In the genomic region with DNA sequence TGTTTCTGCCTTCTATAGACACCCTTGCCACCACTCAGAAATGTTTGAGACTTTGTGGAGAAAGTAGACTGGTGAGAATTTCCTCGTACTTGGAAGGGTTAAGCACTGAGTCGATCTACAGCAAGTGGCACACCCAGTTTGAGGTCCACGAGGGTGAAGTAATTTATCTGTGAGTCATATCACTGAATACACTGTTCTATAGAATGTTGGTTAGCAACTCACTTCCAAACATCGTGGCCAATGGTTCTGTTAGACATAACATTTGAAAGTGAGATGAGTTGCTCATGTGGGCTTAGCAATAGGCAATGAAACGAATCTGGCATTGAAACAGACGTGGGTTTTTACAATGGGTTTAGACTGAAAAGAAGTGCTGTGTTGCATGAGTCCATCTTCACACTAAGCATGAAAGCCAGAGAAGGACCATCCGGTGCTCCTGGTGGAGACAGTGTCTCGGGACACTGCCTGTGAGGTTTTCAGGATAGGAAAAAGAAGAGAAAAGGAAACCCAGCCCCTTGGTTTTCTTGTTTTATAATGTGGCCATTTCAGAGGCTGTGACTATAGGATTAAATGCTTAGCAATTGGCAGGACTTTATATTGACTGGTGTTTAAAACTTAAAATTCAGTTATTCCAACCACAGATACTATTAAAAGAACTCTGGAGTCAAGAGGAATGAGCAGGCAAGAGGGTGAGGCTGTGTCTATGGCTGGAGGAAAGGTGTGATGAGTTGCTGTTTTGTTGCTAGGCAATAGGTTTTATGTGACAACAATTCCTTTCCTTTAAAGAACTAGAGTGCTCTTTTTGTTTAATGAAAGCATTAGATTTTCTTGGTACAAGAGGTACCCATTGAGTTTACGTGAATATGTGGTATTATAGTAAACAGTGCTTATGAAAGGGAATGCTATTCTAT, we compare ENCODE assay signal across 1 cellular context.
A peak's percentile ranks its signal among the peaks of the same experiment; 100 is the strongest.
TF ChIP-seq lines count a peak whose summit lies in the region.

No MANE protein-coding gene starts in this region.

TF ChIP-seq in K562, 482 proteins besides CTCF, POLR2A, EP300 and RAD21 (continued from another document):
- TF ChIP-seq, protein P1, sequence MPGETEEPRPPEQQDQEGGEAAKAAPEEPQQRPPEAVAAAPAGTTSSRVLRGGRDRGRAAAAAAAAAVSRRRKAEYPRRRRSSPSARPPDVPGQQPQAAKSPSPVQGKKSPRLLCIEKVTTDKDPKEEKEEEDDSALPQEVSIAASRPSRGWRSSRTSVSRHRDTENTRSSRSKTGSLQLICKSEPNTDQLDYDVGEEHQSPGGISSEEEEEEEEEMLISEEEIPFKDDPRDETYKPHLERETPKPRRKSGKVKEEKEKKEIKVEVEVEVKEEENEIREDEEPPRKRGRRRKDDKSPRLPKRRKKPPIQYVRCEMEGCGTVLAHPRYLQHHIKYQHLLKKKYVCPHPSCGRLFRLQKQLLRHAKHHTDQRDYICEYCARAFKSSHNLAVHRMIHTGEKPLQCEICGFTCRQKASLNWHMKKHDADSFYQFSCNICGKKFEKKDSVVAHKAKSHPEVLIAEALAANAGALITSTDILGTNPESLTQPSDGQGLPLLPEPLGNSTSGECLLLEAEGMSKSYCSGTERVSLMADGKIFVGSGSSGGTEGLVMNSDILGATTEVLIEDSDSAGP (CRISPR knock-in tag; IDR thresholded peaks at IDR 0.05): peak; percentile 71; the same call in 1 of the 2 replicates
- peak in 1 of 2 experiments; percentile 21; a peak in 1 of 4 replicates for TF ChIP-seq TRIM24 (IDR thresholded peaks at IDR 0.05)
- TF ChIP-seq, protein P2, sequence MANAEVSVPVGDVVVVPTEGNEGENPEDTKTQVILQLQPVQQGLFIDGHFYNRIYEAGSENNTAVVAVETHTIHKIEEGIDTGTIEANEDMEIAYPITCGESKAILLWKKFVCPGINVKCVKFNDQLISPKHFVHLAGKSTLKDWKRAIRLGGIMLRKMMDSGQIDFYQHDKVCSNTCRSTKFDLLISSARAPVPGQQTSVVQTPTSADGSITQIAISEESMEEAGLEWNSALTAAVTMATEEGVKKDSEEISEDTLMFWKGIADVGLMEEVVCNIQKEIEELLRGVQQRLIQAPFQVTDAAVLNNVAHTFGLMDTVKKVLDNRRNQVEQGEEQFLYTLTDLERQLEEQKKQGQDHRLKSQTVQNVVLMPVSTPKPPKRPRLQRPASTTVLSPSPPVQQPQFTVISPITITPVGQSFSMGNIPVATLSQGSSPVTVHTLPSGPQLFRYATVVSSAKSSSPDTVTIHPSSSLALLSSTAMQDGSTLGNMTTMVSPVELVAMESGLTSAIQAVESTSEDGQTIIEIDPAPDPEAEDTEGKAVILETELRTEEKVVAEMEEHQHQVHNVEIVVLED (CRISPR knock-in tag; IDR thresholded peaks at IDR 0.05): no peak
- no peak for TF ChIP-seq ZNF140 (CRISPR knock-in tag; IDR thresholded peaks at IDR 0.05)
- TF ChIP-seq PHB2 (IDR thresholded peaks at IDR 0.05; ENCODE audit: low read depth): no peak
- TF ChIP-seq ZNF717 (CRISPR knock-in tag; IDR thresholded peaks at IDR 0.05): no peak
- TF ChIP-seq KDM1A (IDR thresholded peaks at IDR 0.05): 0 out of 4 replicates have a peak, but pooled peaks have one; percentile 26 to 37
- 0 out of 4 replicates have a peak, but pooled peaks of 1 of the 2 experiments have one; percentile 42 for TF ChIP-seq TBL1XR1 (IDR thresholded peaks at IDR 0.05; ENCODE audit: low read length in 2 of 2)
- peak; percentile 79 for TF ChIP-seq SMAD4 (CRISPR knock-in tag; conservative IDR thresholded peaks at IDR 0.05)
- TF ChIP-seq, protein P3, sequence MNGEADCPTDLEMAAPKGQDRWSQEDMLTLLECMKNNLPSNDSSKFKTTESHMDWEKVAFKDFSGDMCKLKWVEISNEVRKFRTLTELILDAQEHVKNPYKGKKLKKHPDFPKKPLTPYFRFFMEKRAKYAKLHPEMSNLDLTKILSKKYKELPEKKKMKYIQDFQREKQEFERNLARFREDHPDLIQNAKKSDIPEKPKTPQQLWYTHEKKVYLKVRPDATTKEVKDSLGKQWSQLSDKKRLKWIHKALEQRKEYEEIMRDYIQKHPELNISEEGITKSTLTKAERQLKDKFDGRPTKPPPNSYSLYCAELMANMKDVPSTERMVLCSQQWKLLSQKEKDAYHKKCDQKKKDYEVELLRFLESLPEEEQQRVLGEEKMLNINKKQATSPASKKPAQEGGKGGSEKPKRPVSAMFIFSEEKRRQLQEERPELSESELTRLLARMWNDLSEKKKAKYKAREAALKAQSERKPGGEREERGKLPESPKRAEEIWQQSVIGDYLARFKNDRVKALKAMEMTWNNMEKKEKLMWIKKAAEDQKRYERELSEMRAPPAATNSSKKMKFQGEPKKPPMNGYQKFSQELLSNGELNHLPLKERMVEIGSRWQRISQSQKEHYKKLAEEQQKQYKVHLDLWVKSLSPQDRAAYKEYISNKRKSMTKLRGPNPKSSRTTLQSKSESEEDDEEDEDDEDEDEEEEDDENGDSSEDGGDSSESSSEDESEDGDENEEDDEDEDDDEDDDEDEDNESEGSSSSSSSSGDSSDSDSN (IDR thresholded peaks at IDR 0.05; ENCODE audit: borderline replicate concordance in 1 of 2, low read depth in 2 of 2, low read length in 2 of 2): no peak
- no peak for TF ChIP-seq RFX7 (CRISPR knock-in tag; IDR thresholded peaks at IDR 0.05)
- TF ChIP-seq, protein P4, sequence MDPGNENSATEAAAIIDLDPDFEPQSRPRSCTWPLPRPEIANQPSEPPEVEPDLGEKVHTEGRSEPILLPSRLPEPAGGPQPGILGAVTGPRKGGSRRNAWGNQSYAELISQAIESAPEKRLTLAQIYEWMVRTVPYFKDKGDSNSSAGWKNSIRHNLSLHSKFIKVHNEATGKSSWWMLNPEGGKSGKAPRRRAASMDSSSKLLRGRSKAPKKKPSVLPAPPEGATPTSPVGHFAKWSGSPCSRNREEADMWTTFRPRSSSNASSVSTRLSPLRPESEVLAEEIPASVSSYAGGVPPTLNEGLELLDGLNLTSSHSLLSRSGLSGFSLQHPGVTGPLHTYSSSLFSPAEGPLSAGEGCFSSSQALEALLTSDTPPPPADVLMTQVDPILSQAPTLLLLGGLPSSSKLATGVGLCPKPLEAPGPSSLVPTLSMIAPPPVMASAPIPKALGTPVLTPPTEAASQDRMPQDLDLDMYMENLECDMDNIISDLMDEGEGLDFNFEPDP (CRISPR knock-in tag; IDR thresholded peaks at IDR 0.05): no peak
- TF ChIP-seq, protein P5, sequence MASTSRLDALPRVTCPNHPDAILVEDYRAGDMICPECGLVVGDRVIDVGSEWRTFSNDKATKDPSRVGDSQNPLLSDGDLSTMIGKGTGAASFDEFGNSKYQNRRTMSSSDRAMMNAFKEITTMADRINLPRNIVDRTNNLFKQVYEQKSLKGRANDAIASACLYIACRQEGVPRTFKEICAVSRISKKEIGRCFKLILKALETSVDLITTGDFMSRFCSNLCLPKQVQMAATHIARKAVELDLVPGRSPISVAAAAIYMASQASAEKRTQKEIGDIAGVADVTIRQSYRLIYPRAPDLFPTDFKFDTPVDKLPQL (IDR thresholded peaks at IDR 0.05; ENCODE audit: extremely low read depth, insufficient read length): no peak
- TF ChIP-seq SREBF2 (CRISPR knock-in tag; IDR thresholded peaks at IDR 0.05): no peak
- no peak for TF ChIP-seq GTF2F1 (IDR thresholded peaks at IDR 0.05; ENCODE audit: low read depth, low read length)
- TF ChIP-seq, protein P6, sequence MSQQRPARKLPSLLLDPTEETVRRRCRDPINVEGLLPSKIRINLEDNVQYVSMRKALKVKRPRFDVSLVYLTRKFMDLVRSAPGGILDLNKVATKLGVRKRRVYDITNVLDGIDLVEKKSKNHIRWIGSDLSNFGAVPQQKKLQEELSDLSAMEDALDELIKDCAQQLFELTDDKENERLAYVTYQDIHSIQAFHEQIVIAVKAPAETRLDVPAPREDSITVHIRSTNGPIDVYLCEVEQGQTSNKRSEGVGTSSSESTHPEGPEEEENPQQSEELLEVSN (IDR thresholded peaks at IDR 0.05; ENCODE audit: borderline replicate concordance in 1 of 2, extremely low read depth in 1 of 2, insufficient read depth in 1 of 2, insufficient read length in 1 of 2, low read depth in 1 of 2, low read length in 1 of 2, poor library complexity in 1 of 2, severe bottlenecking in 1 of 2): peak in 1 of 2 experiments; percentile 38
- no peak for TF ChIP-seq ZNF551 (CRISPR knock-in tag; IDR thresholded peaks at IDR 0.05)
- TF ChIP-seq LARP7 (IDR thresholded peaks at IDR 0.05): no peak
- TF ChIP-seq, protein P7, sequence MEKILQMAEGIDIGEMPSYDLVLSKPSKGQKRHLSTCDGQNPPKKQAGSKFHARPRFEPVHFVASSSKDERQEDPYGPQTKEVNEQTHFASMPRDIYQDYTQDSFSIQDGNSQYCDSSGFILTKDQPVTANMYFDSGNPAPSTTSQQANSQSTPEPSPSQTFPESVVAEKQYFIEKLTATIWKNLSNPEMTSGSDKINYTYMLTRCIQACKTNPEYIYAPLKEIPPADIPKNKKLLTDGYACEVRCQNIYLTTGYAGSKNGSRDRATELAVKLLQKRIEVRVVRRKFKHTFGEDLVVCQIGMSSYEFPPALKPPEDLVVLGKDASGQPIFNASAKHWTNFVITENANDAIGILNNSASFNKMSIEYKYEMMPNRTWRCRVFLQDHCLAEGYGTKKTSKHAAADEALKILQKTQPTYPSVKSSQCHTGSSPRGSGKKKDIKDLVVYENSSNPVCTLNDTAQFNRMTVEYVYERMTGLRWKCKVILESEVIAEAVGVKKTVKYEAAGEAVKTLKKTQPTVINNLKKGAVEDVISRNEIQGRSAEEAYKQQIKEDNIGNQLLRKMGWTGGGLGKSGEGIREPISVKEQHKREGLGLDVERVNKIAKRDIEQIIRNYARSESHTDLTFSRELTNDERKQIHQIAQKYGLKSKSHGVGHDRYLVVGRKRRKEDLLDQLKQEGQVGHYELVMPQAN (IDR thresholded peaks at IDR 0.05; ENCODE audit: borderline replicate concordance): 0 out of 2 replicates have a peak, but pooled peaks have one; percentile 15
TF ChIP-seq in K562: peak in this region for 94.
